1 cellular context compared by ENCODE assay signal in genomic region chr19:54684537-54684936, GRCh38.
A peak's percentile ranks its signal among the peaks of the same experiment; 100 is the strongest.
TF ChIP-seq lines count a peak whose summit lies in the region.

No MANE protein-coding gene starts in this region.

TF ChIP-seq in HepG2, 621 proteins besides CTCF, POLR2A, EP300 and RAD21 (continued from another document and continues in another):
- TF ChIP-seq ZNF329 (CRISPR knock-in tag; IDR thresholded peaks at IDR 0.05; ENCODE audit: low read depth) (no peak), EEA1 (CRISPR knock-in tag; IDR thresholded peaks at IDR 0.05; ENCODE audit: borderline replicate concordance) (no peak), HMG20B (CRISPR knock-in tag; conservative IDR thresholded peaks at IDR 0.05) (peak; percentile 59; the same call in 1 of the 2 replicates), CREB3 (CRISPR knock-in tag; IDR thresholded peaks at IDR 0.05) (peak; percentile 81; the same call in 1 of the 2 replicates), ZNF792 (CRISPR knock-in tag; IDR thresholded peaks at IDR 0.05) (peak; percentile 89), NCOA2 (CRISPR knock-in tag; IDR thresholded peaks at IDR 0.05) (peak; percentile 28; the same call in 1 of the 2 replicates), MXD3 (CRISPR knock-in tag; IDR thresholded peaks at IDR 0.05) (peak; percentile 46; the same call in 1 of the 2 replicates), ATF2 (CRISPR knock-in tag; IDR thresholded peaks at IDR 0.05) (0 out of 2 replicates have a peak, but pooled peaks have one; percentile 26), TRIM22 (IDR thresholded peaks at IDR 0.05) (no peak), ZNF124 (CRISPR knock-in tag; IDR thresholded peaks at IDR 0.05) (peak; percentile 69; the same call in 1 of the 2 replicates), BORCS8-MEF2B (CRISPR knock-in tag; IDR thresholded peaks at IDR 0.05) (0 out of 2 replicates have a peak, but pooled peaks have one; percentile 57), NFAT5 (CRISPR knock-in tag; IDR thresholded peaks at IDR 0.05) (peak; percentile 36; the same call in 1 of the 2 replicates), SMARCE1 (IDR thresholded peaks at IDR 0.05; ENCODE audit: borderline replicate concordance) (no peak), ZNF256 (CRISPR knock-in tag; conservative IDR thresholded peaks at IDR 0.05) (0 out of 2 replicates have a peak, but pooled peaks have one; percentile 47), KLF11 (CRISPR knock-in tag; IDR thresholded peaks at IDR 0.05) (peak; percentile 87; the same call in 1 of the 2 replicates), ZNF142 (CRISPR knock-in tag; IDR thresholded peaks at IDR 0.05) (peak; percentile 52; the same call in 1 of the 2 replicates), ZBTB43 (CRISPR knock-in tag; conservative IDR thresholded peaks at IDR 0.05) (peak; percentile 87), ZNF691 (CRISPR knock-in tag; IDR thresholded peaks at IDR 0.05; ENCODE audit: borderline replicate concordance, low read depth) (peak; percentile 46; the same call in 1 of the 2 replicates), TBP (CRISPR knock-in tag; IDR thresholded peaks at IDR 0.05) (no peak), TFE3 (CRISPR knock-in tag; IDR thresholded peaks at IDR 0.05) (peak; percentile 87), ARNT2 (CRISPR knock-in tag; IDR thresholded peaks at IDR 0.05; ENCODE audit: low read depth) (0 out of 2 replicates have a peak, but pooled peaks have one; percentile 44), FOXA3 (CRISPR knock-in tag; IDR thresholded peaks at IDR 0.05) (peak; percentile 46; the same call in 1 of the 2 replicates), ZNF589 (CRISPR knock-in tag; conservative IDR thresholded peaks at IDR 0.05) (0 out of 2 replicates have a peak, but pooled peaks have one; percentile 58), LRRFIP1 (CRISPR knock-in tag; conservative IDR thresholded peaks at IDR 0.05) (0 out of 2 replicates have a peak, but pooled peaks have one; percentile 76)
